1 cellular context compared by ENCODE assay signal in the genomic region with DNA sequence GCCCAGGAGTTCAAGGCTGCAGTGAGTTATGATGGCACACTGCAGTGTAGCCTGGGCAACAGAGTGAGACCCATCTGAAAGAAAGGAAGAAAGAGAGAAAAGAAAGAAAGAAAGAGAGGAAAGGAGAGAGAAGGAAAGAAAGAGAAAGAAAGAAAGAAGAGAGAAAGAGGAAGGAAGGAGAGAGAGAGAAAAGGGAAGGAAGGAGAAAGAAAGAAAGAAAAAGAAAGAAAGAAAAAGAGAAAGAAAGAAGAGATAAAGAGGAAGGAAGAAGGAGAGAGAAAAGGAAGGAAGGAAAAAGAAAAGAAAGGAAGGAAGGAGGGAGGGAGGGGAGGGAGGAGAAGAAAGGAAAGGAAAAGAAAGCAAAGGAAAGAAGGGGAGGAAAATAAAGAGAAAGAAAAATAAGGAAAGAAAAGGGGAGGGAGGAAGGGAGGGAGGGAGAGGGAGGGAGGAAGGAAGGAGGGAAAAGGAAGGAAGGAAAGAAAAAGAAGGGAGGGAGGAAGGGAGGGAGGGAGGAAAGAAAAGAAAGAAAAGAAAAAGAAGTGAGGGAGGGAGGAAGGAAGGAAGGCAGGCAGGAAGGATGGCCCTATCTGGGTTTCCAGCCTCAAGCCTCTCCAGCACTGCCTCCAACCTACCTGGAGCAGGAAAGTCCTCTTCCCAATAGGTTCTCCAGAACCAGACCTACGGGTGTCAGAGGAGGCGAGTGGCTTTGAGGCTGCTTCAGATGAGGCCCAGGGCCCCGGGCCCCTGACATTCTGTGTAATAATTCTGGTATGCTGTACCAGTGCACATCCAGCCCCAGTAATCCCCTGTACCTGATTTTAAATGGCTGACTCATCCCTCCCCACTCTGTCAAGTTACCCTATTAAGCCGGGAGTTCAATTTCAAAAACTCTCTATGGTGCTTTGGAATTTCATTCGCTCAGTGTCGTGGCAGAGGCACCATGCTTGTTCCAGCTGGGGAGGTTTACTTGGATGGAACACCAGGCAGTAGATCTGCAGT.
TF ChIP-seq lines count a peak whose summit lies in the region.

No MANE protein-coding gene starts in this region.

TF ChIP-seq in HepG2, 621 proteins besides CTCF, POLR2A, EP300 and RAD21:
- TF ChIP-seq ZNF468 (CRISPR knock-in tag; IDR thresholded peaks at IDR 0.05) (no peak), ZBTB38 (CRISPR knock-in tag; IDR thresholded peaks at IDR 0.05) (no peak), MIER2 (CRISPR knock-in tag; IDR thresholded peaks at IDR 0.05) (no peak), MZF1 (CRISPR knock-in tag; IDR thresholded peaks at IDR 0.05; ENCODE audit: borderline replicate concordance) (no peak), ZMYM3 (CRISPR knock-in tag; IDR thresholded peaks at IDR 0.05) (no peak), REPIN1 (CRISPR knock-in tag; IDR thresholded peaks at IDR 0.05; ENCODE audit: borderline replicate concordance, low read depth) (no peak), ZNF782 (CRISPR knock-in tag; IDR thresholded peaks at IDR 0.05; ENCODE audit: borderline replicate concordance) (no peak), FOSL2 (CRISPR knock-in tag; IDR thresholded peaks at IDR 0.05) (no peak), DMAP1 (CRISPR knock-in tag; IDR thresholded peaks at IDR 0.05) (no peak), PCBP2 (optimal IDR thresholded peaks at IDR 0.05; ENCODE audit: low read depth, low read length, poor library complexity, severe bottlenecking) (peak; percentile 67), ZNF496 (CRISPR knock-in tag; IDR thresholded peaks at IDR 0.05; ENCODE audit: insufficient replicate concordance) (no peak)
- TF ChIP-seq, protein P1, sequence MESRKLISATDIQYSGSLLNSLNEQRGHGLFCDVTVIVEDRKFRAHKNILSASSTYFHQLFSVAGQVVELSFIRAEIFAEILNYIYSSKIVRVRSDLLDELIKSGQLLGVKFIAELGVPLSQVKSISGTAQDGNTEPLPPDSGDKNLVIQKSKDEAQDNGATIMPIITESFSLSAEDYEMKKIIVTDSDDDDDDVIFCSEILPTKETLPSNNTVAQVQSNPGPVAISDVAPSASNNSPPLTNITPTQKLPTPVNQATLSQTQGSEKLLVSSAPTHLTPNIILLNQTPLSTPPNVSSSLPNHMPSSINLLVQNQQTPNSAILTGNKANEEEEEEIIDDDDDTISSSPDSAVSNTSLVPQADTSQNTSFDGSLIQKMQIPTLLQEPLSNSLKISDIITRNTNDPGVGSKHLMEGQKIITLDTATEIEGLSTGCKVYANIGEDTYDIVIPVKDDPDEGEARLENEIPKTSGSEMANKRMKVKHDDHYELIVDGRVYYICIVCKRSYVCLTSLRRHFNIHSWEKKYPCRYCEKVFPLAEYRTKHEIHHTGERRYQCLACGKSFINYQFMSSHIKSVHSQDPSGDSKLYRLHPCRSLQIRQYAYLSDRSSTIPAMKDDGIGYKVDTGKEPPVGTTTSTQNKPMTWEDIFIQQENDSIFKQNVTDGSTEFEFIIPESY (CRISPR knock-in tag; IDR thresholded peaks at IDR 0.05), result no peak
- TF ChIP-seq, protein P2, sequence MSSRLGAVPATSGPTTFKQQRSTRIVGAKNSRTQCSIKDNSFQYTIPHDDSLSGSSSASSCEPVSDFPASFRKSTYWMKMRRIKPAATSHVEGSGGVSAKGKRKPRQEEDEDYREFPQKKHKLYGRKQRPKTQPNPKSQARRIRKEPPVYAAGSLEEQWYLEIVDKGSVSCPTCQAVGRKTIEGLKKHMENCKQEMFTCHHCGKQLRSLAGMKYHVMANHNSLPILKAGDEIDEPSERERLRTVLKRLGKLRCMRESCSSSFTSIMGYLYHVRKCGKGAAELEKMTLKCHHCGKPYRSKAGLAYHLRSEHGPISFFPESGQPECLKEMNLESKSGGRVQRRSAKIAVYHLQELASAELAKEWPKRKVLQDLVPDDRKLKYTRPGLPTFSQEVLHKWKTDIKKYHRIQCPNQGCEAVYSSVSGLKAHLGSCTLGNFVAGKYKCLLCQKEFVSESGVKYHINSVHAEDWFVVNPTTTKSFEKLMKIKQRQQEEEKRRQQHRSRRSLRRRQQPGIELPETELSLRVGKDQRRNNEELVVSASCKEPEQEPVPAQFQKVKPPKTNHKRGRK (CRISPR knock-in tag; IDR thresholded peaks at IDR 0.05), result peak; percentile 57; the same call in 1 of the 2 replicates
